Comparison of ENCODE assay signal across 11 cellular contexts in genomic region chr1:19313636-19313959, GRCh38. TPM values are rescaled to one million over a fixed set of nuclear protein-coding genes. Genes with fewer than 3 reads are reported as not detected.
DNase-seq lines count a peak whose midpoint lies in the region; ATAC-seq, FAIRE-seq and TF ChIP-seq lines count a peak whose summit lies in the region.
"Had no signal": no experiment of that assay in that cellular context is flagged by ENCODE, and none has a peak within 500 bp of the region (broad histone marks: within the 10 kb centered on the region; RNA-seq: fewer than 3 reads in every experiment).

No MANE protein-coding gene starts in this region.

- FAIRE-seq in GM12891 (lab: Jason Lieb, UNC) = no peak

- H3K4me3 ChIP-seq in BLaER1 (no peak overlapping the region), GM12875 (ENCODE audit: low read depth, low read length) (peak overlapping the region; percentile 31), adipocyte (ENCODE audit: low read length) (peak overlapping the region; percentile 93)

- no peak for ATAC-seq in natural killer cell
- ATAC-seq in HG02678 (IDR thresholded peaks at IDR 0.05; ENCODE audit: unreplicated experiment) = no peak

- H3K27me3 ChIP-seq in BLaER1 (no peaks in the 10 kb centered on the region), adipocyte (replicated peaks; ENCODE audit: control insufficient read depth, insufficient read depth, low read length) (no peaks in the 10 kb centered on the region)

- H3K9me3 Mint-ChIP-seq in natural killer cell = no peaks in the 10 kb centered on the region

- H3K9ac ChIP-seq in BLaER1 (no peak overlapping the region), adipocyte (ENCODE audit: low read length) (no peak overlapping the region)

- H3K27ac Mint-ChIP-seq in natural killer cell = peak overlapping the region in 1 of 2 donors; percentile 78

- TF ChIP-seq POLR2A in GM12891 (IDR thresholded peaks at IDR 0.05; ENCODE audit: low read depth, low read length) = no peak

- H3K4me3 Mint-ChIP-seq in natural killer cell = peak overlapping the region; percentile 82

- H3K36me3 Mint-ChIP-seq in natural killer cell = no peaks in the 10 kb centered on the region

- peak overlapping the region; percentile 99 for H3K4me2 ChIP-seq in BLaER1

- H3K4me1 Mint-ChIP-seq in natural killer cell = peaks cover 31 to 43% of the 10 kb centered on the region in 2 donors

- intact Hi-C loops in natural killer cell (cut with micrococcal nuclease) = loop anchor here (2.0 to 10.0 kb wide), 2 partner anchors 63 to 171 kb away; partner anchors contain the start of genes CAPZB, EMC1 and MRTO4

- H3K36me3 ChIP-seq in BLaER1 (peaks cover 21% of the 10 kb centered on the region), adipocyte (ENCODE audit: control insufficient read depth, insufficient read depth, low read length, severe bottlenecking) (peaks cover 16% of the 10 kb centered on the region)

- TF ChIP-seq CTCF in GM12875 (IDR thresholded peaks at IDR 0.05; ENCODE audit: borderline replicate concordance, insufficient read depth, low read depth, low read length) (no peak), natural killer cell (IDR thresholded peaks at IDR 0.05) (no peak)

- H3K4me1 ChIP-seq in BLaER1 (peaks cover 88% of the 10 kb centered on the region), adipocyte (ENCODE audit: control insufficient read depth, insufficient read depth, low read length) (peaks cover 32% of the 10 kb centered on the region)

- no peak overlapping the region for H3K27ac ChIP-seq in BLaER1

- no peaks in the 10 kb centered on the region for H3K27me3 Mint-ChIP-seq in natural killer cell (ENCODE audit: low read depth in 2 of 2)

- DNase-seq in adipocyte (ENCODE audit: low read depth) (no peak), natural killer cell (no peak), GM12891 (ENCODE audit: insufficient read length, low spot score) (no peak), occipital lobe (lab: John Stamatoyannopoulos, UW) (no peak)
- no peak for DNase-seq in stimulated activated CD4-positive, alpha-beta T cell treated with anti-CD3 and anti-CD28 coated beads, Interleukin-15, amount 100 ng/mL, for 24 hours
- DNase-seq: cerebellar nuclear complex; DMS 273 treated with DMSO at 0.1 percent for 48 hours; stimulated activated CD4-positive, alpha-beta T cell treated with anti-CD3 and anti-CD28 coated beads, Interleukin-12 subunit alpha, Interleukin-12 subunit beta, amount 100 ng/mL, for 4 hours had no signal

- H3K9me3 ChIP-seq in BLaER1 (no peaks in the 10 kb centered on the region), adipocyte (ENCODE audit: control insufficient read depth, low read length) (no peaks in the 10 kb centered on the region)

- H4K20me1 ChIP-seq in BLaER1 = peaks cover 45% of the 10 kb centered on the region

TF ChIP-seq in GM12891, 5 proteins besides CTCF, POLR2A, EP300 and RAD21:
- TF ChIP-seq POU2F2 (IDR thresholded peaks at IDR 0.05; ENCODE audit: low read depth, low read length) (no peak), TAF1 (IDR thresholded peaks at IDR 0.05; ENCODE audit: low read depth, low read length) (no peak), POLR2AphosphoS5 (IDR thresholded peaks at IDR 0.05; ENCODE audit: low read depth, low read length) (no peak), PAX5 (IDR thresholded peaks at IDR 0.05; ENCODE audit: insufficient read depth, low read length, severe bottlenecking) (no peak), SPI1 (IDR thresholded peaks at IDR 0.05; ENCODE audit: low read depth, low read length) (no peak)

RNA-seq across cellular contexts. Expression of gene SLC66A1, which starts 1.5 kb away (rescaled TPM):
- total RNA-seq in natural killer cell (1 to 10 TPM; 5.8 to 8.5 (median 7.6) TPM), occipital lobe (18.4 TPM)
- 6.2 TPM for polyA plus RNA-seq in GM12891 (2012; ENCODE audit: low read depth, missing spikeins)

RNA-seq across cellular contexts. Expression of gene AKR7A2, which starts 1.7 kb away (rescaled TPM):
- total RNA-seq in natural killer cell = 10 to 100 TPM; 25.5 to 31.9 (median 28.9) TPM
- 37.0 TPM for polyA plus RNA-seq in GM12891 (2012; ENCODE audit: low read depth, missing spikeins)
- 24.2 TPM for total RNA-seq in occipital lobe

RNA-seq across cellular contexts. Expression of gene AKR7A3, which starts 25.0 kb away (rescaled TPM):
- total RNA-seq in natural killer cell = 1 to 10 TPM; 1.1 to 2.0 (median 1.5) TPM
- polyA plus RNA-seq in GM12891 (2012; ENCODE audit: low read depth, missing spikeins) = 0.17 TPM
- total RNA-seq in occipital lobe = 1.2 TPM
